Comparison of ENCODE assay signal across 22 cellular contexts in the genomic region with DNA sequence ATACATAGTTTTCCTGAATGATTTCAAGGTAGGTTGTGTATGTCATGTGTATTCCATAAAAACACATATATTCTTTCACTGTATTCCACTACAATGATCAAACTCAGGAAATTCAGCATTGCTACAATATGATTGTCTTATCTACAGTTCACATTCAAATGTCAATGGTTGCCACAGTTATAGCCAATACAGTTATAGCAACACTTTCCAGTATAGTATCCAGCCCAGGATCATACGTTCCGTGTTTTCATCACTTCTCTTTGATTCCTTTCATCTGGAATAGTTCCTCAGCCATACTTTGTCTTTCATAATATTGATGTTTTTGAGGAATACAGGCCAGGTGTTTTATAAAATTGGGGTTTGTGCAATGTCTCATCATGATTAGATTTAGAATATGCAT. TPM values are rescaled to one million over a fixed set of nuclear protein-coding genes. Genes with fewer than 3 reads are reported as not detected.
"Had no signal": no experiment of that assay in that cellular context is flagged by ENCODE, and none has a peak within 500 bp of the region (broad histone marks: within the 10 kb centered on the region; RNA-seq: fewer than 3 reads in every experiment).

No MANE protein-coding gene starts in this region.

- H3K36me3 ChIP-seq: gastrocnemius medialis, WERI-Rb-1 had no signal

- DNase-seq: activated CD4-positive, alpha-beta T cell treated with anti-CD3 and anti-CD28 coated beads for 1 hour; activated CD8-positive, alpha-beta memory T cell treated with anti-CD3 and anti-CD28 coated beads for 24 hours; activated CD8-positive, alpha-beta memory T cell treated with anti-CD3 and anti-CD28 coated beads, Interleukin-2, amount 50 U/mL, for 48 hours; activated gamma-delta T cell; activated T-cell treated with anti-CD3 and anti-CD28 coated beads, Interleukin-2, amount 50 U/mL, for 48 hours; dorsolateral prefrontal cortex; erythroblast; gastrocnemius medialis; head of caudate nucleus; kidney glomerular epithelial cell; stimulated activated CD8-positive, alpha-beta memory T cell treated with anti-CD3 and anti-CD28 coated beads, Interleukin-4, amount 100 ng/mL, for 48 hours; stimulated activated naive CD4-positive, alpha-beta T cell; T-helper 2 cell; WERI-Rb-1 had no signal

- H3K4me3 ChIP-seq: dorsolateral prefrontal cortex, gastrocnemius medialis had no signal

- H3K4me3 Mint-ChIP-seq: activated naive CD8-positive, alpha-beta T cell had no signal

- H3K27ac ChIP-seq: dorsolateral prefrontal cortex, WERI-Rb-1 had no signal

- H3K27me3 Mint-ChIP-seq: activated naive CD8-positive, alpha-beta T cell had no signal

- H3K27ac Mint-ChIP-seq: activated naive CD8-positive, alpha-beta T cell had no signal

- H3K36me3 Mint-ChIP-seq: activated naive CD8-positive, alpha-beta T cell had no signal

- H3K27me3 ChIP-seq: dorsolateral prefrontal cortex, gastrocnemius medialis had no signal

- H3K9me3 ChIP-seq: gastrocnemius medialis had no signal

RNA-seq across cellular contexts. Expression of a gene that starts 9.5 kb away (rescaled TPM):
- total RNA-seq: bronchial epithelial cell, cerebellum, gastrocnemius medialis, lower leg skin, mesenteric fat pad, omental fat pad, posterior vena cava, urinary bladder had no signal

RNA-seq across cellular contexts. Expression of a gene that starts 39.2 kb away (rescaled TPM):
- total RNA-seq: bronchial epithelial cell, urinary bladder had no signal

RNA-seq across cellular contexts. Expression of a gene that starts 42.4 kb away (rescaled TPM):
- total RNA-seq: cerebellum had no signal
